Comparison of ENCODE assay signal across 9 cellular contexts in genomic region chr10:29949411-29950011, GRCh38.
DNase-seq lines count a peak whose midpoint lies in the region; ATAC-seq, FAIRE-seq and TF ChIP-seq lines count a peak whose summit lies in the region.
"Had no signal": no experiment of that assay in that cellular context is flagged by ENCODE, and none has a peak within 500 bp of the region (broad histone marks: within the 10 kb centered on the region; RNA-seq: fewer than 3 reads in every experiment).

No MANE protein-coding gene starts in this region.

- no peaks in the 10 kb centered on the region for H3K36me3 ChIP-seq in spleen

- no peaks in the 10 kb centered on the region for H3K27me3 ChIP-seq in spleen (replicated peaks in 1 of 7)

- peak overlapping the region in 6 of 8 donors; percentile 25 to 56 (median 34) for H3K27ac ChIP-seq in spleen

- peak; percentile 43 for FAIRE-seq in H54 (lab: Jason Lieb, UNC)
- FAIRE-seq in GM19239 (lab: Jason Lieb, UNC) = no peak

- TF ChIP-seq POLR2A in H54 (IDR thresholded peaks at IDR 0.05; ENCODE audit: low read depth, low read length) (no peak), spleen (IDR thresholded peaks at IDR 0.05) (no peak)

- H3K4me3 ChIP-seq in spleen = no peak overlapping the region

- DNase-seq in H54 (ENCODE audit: insufficient read length, low spot score) = peak; percentile 65
- DNase-seq in fibroblast of the conjunctiva (ENCODE audit: low read depth) = peak; percentile 90
- DNase-seq in spleen = no peak
- DNase-seq in GM19239 (ENCODE audit: insufficient read length, low spot score) = no peak
- DNase-seq in activated naive CD4-positive, alpha-beta T cell treated with anti-CD3 and anti-CD28 coated beads, Interleukin-2, amount 50 U/mL, for 16 hours = no peak
- DNase-seq in activated T-cell treated with anti-CD3 and anti-CD28 coated beads for 4 hours = no peak
- no peak for DNase-seq in NCI-H69 (lab: John Stamatoyannopoulos, UW)
- DNase-seq: endodermal cell had no signal

- TF ChIP-seq CTCF in spleen (IDR thresholded peaks at IDR 0.05 in 8 of 11, conservative IDR thresholded peaks at IDR 0.05 in 3 of 11) = no peak

- ATAC-seq in SK-N-SH treated with all-trans-retinoic acid at 6 μM for 48 hours = peak; percentile 76

- intact Hi-C loops in spleen (cut with DNase I; ENCODE audit: low total_unique reads) = no loop called here

- no peaks in the 10 kb centered on the region for H3K4me1 ChIP-seq in spleen

- WGBS in spleen, 5 donors = 28 to 48% (median 40%) methylated on average over 5 of the region's 5 CpGs

- H3K9me3 ChIP-seq in spleen = no peaks in the 10 kb centered on the region

TF ChIP-seq in SK-N-SH treated with all-trans-retinoic acid at 6 μM for 48 hours, 23 proteins besides CTCF, POLR2A, EP300 and RAD21:
- TF ChIP-seq ARNTL (CRISPR knock-in tag; IDR thresholded peaks at IDR 0.05; ENCODE audit: borderline replicate concordance, low read depth) (no peak), ZNF565 (CRISPR knock-in tag; conservative IDR thresholded peaks at IDR 0.05; ENCODE audit: low read depth) (no peak), TSHZ2 (CRISPR knock-in tag; IDR thresholded peaks at IDR 0.05) (no peak), CSDC2 (CRISPR knock-in tag; IDR thresholded peaks at IDR 0.05) (peak; percentile 41; the same call in 1 of the 2 replicates), GLIS3 (CRISPR knock-in tag; IDR thresholded peaks at IDR 0.05) (no peak), ZNF70 (CRISPR knock-in tag; IDR thresholded peaks at IDR 0.05) (no peak), ZFP30 (CRISPR knock-in tag; IDR thresholded peaks at IDR 0.05) (no peak), TCF4 (CRISPR knock-in tag; IDR thresholded peaks at IDR 0.05; ENCODE audit: borderline replicate concordance) (no peak; the same call in 1 of the 2 replicates), ZFP3 (CRISPR knock-in tag; IDR thresholded peaks at IDR 0.05) (no peak), ESRRG (CRISPR knock-in tag; IDR thresholded peaks at IDR 0.05) (no peak), SNAI2 (CRISPR knock-in tag; IDR thresholded peaks at IDR 0.05) (no peak), TOX (CRISPR knock-in tag; IDR thresholded peaks at IDR 0.05; ENCODE audit: borderline replicate concordance) (peak; percentile 98), BACH2 (CRISPR knock-in tag; IDR thresholded peaks at IDR 0.05; ENCODE audit: borderline replicate concordance) (no peak), OSR1 (CRISPR knock-in tag; IDR thresholded peaks at IDR 0.05) (no peak), ZNF8 (CRISPR knock-in tag; IDR thresholded peaks at IDR 0.05) (no peak), ISL1 (CRISPR knock-in tag; IDR thresholded peaks at IDR 0.05) (peak; percentile 90), POU6F1 (CRISPR knock-in tag; IDR thresholded peaks at IDR 0.05; ENCODE audit: borderline replicate concordance, low read depth) (no peak; the same call in 1 of the 2 replicates), PATZ1 (CRISPR knock-in tag; IDR thresholded peaks at IDR 0.05; ENCODE audit: borderline replicate concordance) (peak; percentile 97), CSRNP3 (CRISPR knock-in tag; IDR thresholded peaks at IDR 0.05) (no peak), CREB5 (CRISPR knock-in tag; IDR thresholded peaks at IDR 0.05; ENCODE audit: low read depth) (peak; percentile 28; the same call in 1 of the 2 replicates), PPARA (CRISPR knock-in tag; IDR thresholded peaks at IDR 0.05; ENCODE audit: borderline replicate concordance) (no peak), RARB (CRISPR knock-in tag; IDR thresholded peaks at IDR 0.05) (peak; percentile 84), ZC3H10 (CRISPR knock-in tag; IDR thresholded peaks at IDR 0.05) (peak; percentile 95)
TF ChIP-seq in SK-N-SH treated with all-trans-retinoic acid at 6 μM for 48 hours: peak in this region for 7.

Comparison
In these comparisons a context has a peak if more than half of its experiments do, and no peak if none do; other contexts are left out.
1. DNase-seq: peak in H54 (single experiment) and fibroblast of the conjunctiva (single experiment); none in spleen (single experiment), GM19239 (single experiment), activated naive CD4-positive, alpha-beta T cell treated with anti-CD3 and anti-CD28 coated beads, Interleukin-2, amount 50 U/mL, for 16 hours (single experiment), activated T-cell treated with anti-CD3 and anti-CD28 coated beads for 4 hours (single experiment) and NCI-H69 (single experiment).